ENCODE assay signal across 1 cellular context in the genomic region with DNA sequence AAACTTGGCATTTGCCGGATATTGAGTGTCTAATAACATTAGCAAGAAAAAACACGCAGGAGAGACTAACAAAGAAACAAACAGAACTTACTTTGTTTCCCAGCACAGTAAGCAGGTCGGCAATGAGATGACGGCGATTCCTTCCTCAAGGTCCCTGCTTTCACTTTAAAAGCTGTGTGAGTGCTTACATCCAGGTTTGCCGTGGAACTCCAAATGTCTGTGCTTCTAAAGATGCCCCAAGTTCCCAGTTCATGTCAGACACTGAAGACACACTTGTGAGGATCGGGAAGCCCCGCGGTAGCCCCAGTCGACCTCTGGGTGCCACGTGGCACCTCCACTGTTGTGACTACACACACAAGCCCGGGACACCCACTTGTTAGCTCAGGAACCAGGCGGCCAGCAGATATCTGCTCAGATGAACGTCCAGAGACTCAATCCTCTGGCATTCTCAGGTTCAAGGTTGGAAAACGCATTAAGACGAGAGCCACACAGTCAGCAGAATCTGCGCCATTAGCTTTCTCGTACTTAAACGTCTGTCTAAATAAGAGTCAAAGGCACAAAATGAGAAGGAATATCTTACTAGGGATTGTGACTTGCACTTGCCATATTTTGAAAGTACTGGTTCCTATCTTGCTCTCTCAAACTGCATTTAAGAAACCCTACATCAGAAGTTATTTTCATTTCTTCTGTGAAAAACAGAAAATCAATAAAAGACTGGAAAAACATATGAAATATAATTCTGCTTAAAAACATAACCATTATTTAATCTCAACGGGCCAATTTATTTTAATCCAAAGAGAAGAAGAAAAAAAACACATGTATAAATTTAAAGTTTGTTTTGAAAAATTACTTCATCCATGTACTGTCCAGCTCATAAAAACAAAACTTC.
A peak's percentile ranks its signal among the peaks of the same experiment; 100 is the strongest.
TF ChIP-seq lines count a peak whose summit lies in the region.

No MANE protein-coding gene starts in this region.

TF ChIP-seq in HepG2, 621 proteins besides CTCF, POLR2A, EP300 and RAD21 (continued from another document and continues in another):
- TF ChIP-seq, protein P1, sequence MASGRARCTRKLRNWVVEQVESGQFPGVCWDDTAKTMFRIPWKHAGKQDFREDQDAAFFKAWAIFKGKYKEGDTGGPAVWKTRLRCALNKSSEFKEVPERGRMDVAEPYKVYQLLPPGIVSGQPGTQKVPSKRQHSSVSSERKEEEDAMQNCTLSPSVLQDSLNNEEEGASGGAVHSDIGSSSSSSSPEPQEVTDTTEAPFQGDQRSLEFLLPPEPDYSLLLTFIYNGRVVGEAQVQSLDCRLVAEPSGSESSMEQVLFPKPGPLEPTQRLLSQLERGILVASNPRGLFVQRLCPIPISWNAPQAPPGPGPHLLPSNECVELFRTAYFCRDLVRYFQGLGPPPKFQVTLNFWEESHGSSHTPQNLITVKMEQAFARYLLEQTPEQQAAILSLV (CRISPR knock-in tag; IDR thresholded peaks at IDR 0.05; ENCODE audit: borderline replicate concordance) = 0 out of 2 replicates have a peak, but pooled peaks have one; percentile 49
- TF ChIP-seq ZNF501 (CRISPR knock-in tag; IDR thresholded peaks at IDR 0.05) (peak; percentile 54; the same call in 1 of the 2 replicates), IRF2 (CRISPR knock-in tag; IDR thresholded peaks at IDR 0.05) (peak; percentile 44; the same call in 1 of the 2 replicates), MBD4 (IDR thresholded peaks at IDR 0.05; ENCODE audit: borderline replicate concordance, low read length) (no peak), PHF21A (CRISPR knock-in tag; IDR thresholded peaks at IDR 0.05) (peak; percentile 11; the same call in 1 of the 2 replicates), ZNF264 (CRISPR knock-in tag; IDR thresholded peaks at IDR 0.05) (0 out of 2 replicates have a peak, but pooled peaks have one; percentile 16), RFXAP (CRISPR knock-in tag; IDR thresholded peaks at IDR 0.05; ENCODE audit: borderline replicate concordance) (peak; percentile 32; the same call in 1 of the 2 replicates), MAFG (CRISPR knock-in tag; IDR thresholded peaks at IDR 0.05) (no peak), NR2F2 (IDR thresholded peaks at IDR 0.05; ENCODE audit: borderline replicate concordance, low read depth) (0 out of 2 replicates have a peak, but pooled peaks have one; percentile 16), ZNF263 (CRISPR knock-in tag; IDR thresholded peaks at IDR 0.05) (0 out of 2 replicates have a peak, but pooled peaks have one; percentile 24), DMAP1 (CRISPR knock-in tag; IDR thresholded peaks at IDR 0.05) (peak; percentile 77; the same call in 1 of the 2 replicates), SP5 (CRISPR knock-in tag; IDR thresholded peaks at IDR 0.05; ENCODE audit: borderline replicate concordance, low read depth) (0 out of 2 replicates have a peak, but pooled peaks have one; percentile 15), RXRA (CRISPR knock-in tag; IDR thresholded peaks at IDR 0.05) (peak; percentile 90), ZMYM4 (CRISPR knock-in tag; IDR thresholded peaks at IDR 0.05) (peak; percentile 30; the same call in 1 of the 2 replicates), ZNF644 (CRISPR knock-in tag; IDR thresholded peaks at IDR 0.05; ENCODE audit: low read depth) (0 out of 2 replicates have a peak, but pooled peaks have one; percentile 6), RFX3 (CRISPR knock-in tag; IDR thresholded peaks at IDR 0.05) (no peak), NR2F6 (IDR thresholded peaks at IDR 0.05) (no peak; the same call in 1 of the 2 replicates), NR2F6 (CRISPR knock-in tag; IDR thresholded peaks at IDR 0.05) (0 out of 2 replicates have a peak, but pooled peaks have one; percentile 9), MXI1 (IDR thresholded peaks at IDR 0.05; ENCODE audit: borderline replicate concordance, low read depth, low read length) (peak; percentile 77; the same call in 1 of the 3 replicates), SRY (CRISPR knock-in tag; IDR thresholded peaks at IDR 0.05) (peak; percentile 26; the same call in 1 of the 2 replicates), CHD4 (IDR thresholded peaks at IDR 0.05; ENCODE audit: borderline replicate concordance, low read length) (peak; percentile 49; the same call in 1 of the 2 replicates), MED1 (CRISPR knock-in tag; IDR thresholded peaks at IDR 0.05) (peak; percentile 63), ZNF274 (CRISPR knock-in tag; IDR thresholded peaks at IDR 0.05) (peak; percentile 41; the same call in 1 of the 2 replicates), MYC (CRISPR knock-in tag; IDR thresholded peaks at IDR 0.05; ENCODE audit: borderline replicate concordance) (peak; percentile 92), SYNCRIP (IDR thresholded peaks at IDR 0.05; ENCODE audit: insufficient read depth, low read depth, low read length) (no peak), HDAC2 (CRISPR knock-in tag; IDR thresholded peaks at IDR 0.05) (peak; percentile 34; the same call in 1 of the 2 replicates), PHF8 (CRISPR knock-in tag; IDR thresholded peaks at IDR 0.05) (peak; percentile 32; the same call in 1 of the 2 replicates), RBFOX2 (IDR thresholded peaks at IDR 0.05; ENCODE audit: low read depth, low read length) (peak; percentile 42; the same call in 1 of the 2 replicates), SMYD3 (CRISPR knock-in tag; IDR thresholded peaks at IDR 0.05) (no peak), ZSCAN31 (CRISPR knock-in tag; IDR thresholded peaks at IDR 0.05; ENCODE audit: low read depth) (no peak), YEATS4 (CRISPR knock-in tag; IDR thresholded peaks at IDR 0.05; ENCODE audit: borderline replicate concordance) (peak; percentile 70), ZNF10 (CRISPR knock-in tag; IDR thresholded peaks at IDR 0.05; ENCODE audit: borderline replicate concordance, low read depth) (no peak), SALL1 (CRISPR knock-in tag; IDR thresholded peaks at IDR 0.05) (peak; percentile 71), MED13 (CRISPR knock-in tag; IDR thresholded peaks at IDR 0.05) (0 out of 2 replicates have a peak, but pooled peaks have one; percentile 31), KDM5A (IDR thresholded peaks at IDR 0.05; ENCODE audit: borderline replicate concordance, low read length) (peak; percentile 46; the same call in 1 of the 2 replicates), NCOA2 (CRISPR knock-in tag; IDR thresholded peaks at IDR 0.05) (0 out of 2 replicates have a peak, but pooled peaks have one; percentile 13)
- TF ChIP-seq, protein P2, sequence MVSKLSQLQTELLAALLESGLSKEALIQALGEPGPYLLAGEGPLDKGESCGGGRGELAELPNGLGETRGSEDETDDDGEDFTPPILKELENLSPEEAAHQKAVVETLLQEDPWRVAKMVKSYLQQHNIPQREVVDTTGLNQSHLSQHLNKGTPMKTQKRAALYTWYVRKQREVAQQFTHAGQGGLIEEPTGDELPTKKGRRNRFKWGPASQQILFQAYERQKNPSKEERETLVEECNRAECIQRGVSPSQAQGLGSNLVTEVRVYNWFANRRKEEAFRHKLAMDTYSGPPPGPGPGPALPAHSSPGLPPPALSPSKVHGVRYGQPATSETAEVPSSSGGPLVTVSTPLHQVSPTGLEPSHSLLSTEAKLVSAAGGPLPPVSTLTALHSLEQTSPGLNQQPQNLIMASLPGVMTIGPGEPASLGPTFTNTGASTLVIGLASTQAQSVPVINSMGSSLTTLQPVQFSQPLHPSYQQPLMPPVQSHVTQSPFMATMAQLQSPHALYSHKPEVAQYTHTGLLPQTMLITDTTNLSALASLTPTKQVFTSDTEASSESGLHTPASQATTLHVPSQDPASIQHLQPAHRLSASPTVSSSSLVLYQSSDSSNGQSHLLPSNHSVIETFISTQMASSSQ (IDR thresholded peaks at IDR 0.05; ENCODE audit: low read depth) = no peak
- TF ChIP-seq, protein P2 (CRISPR knock-in tag; IDR thresholded peaks at IDR 0.05; ENCODE audit: borderline replicate concordance) = 0 out of 2 replicates have a peak, but pooled peaks have one; percentile 34
- TF ChIP-seq, protein P3, sequence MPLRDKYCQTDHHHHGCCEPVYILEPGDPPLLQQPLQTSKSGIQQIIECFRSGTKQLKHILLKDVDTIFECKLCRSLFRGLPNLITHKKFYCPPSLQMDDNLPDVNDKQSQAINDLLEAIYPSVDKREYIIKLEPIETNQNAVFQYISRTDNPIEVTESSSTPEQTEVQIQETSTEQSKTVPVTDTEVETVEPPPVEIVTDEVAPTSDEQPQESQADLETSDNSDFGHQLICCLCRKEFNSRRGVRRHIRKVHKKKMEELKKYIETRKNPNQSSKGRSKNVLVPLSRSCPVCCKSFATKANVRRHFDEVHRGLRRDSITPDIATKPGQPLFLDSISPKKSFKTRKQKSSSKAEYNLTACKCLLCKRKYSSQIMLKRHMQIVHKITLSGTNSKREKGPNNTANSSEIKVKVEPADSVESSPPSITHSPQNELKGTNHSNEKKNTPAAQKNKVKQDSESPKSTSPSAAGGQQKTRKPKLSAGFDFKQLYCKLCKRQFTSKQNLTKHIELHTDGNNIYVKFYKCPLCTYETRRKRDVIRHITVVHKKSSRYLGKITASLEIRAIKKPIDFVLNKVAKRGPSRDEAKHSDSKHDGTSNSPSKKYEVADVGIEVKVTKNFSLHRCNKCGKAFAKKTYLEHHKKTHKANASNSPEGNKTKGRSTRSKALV (CRISPR knock-in tag; IDR thresholded peaks at IDR 0.05) = no peak
- TF ChIP-seq, protein P4, sequence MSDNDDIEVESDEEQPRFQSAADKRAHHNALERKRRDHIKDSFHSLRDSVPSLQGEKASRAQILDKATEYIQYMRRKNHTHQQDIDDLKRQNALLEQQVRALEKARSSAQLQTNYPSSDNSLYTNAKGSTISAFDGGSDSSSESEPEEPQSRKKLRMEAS (IDR thresholded peaks at IDR 0.05) = peak; percentile 88
- TF ChIP-seq, protein P5, sequence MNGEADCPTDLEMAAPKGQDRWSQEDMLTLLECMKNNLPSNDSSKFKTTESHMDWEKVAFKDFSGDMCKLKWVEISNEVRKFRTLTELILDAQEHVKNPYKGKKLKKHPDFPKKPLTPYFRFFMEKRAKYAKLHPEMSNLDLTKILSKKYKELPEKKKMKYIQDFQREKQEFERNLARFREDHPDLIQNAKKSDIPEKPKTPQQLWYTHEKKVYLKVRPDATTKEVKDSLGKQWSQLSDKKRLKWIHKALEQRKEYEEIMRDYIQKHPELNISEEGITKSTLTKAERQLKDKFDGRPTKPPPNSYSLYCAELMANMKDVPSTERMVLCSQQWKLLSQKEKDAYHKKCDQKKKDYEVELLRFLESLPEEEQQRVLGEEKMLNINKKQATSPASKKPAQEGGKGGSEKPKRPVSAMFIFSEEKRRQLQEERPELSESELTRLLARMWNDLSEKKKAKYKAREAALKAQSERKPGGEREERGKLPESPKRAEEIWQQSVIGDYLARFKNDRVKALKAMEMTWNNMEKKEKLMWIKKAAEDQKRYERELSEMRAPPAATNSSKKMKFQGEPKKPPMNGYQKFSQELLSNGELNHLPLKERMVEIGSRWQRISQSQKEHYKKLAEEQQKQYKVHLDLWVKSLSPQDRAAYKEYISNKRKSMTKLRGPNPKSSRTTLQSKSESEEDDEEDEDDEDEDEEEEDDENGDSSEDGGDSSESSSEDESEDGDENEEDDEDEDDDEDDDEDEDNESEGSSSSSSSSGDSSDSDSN (CRISPR knock-in tag; IDR thresholded peaks at IDR 0.05) = 0 out of 2 replicates have a peak, but pooled peaks have one; percentile 23
- TF ChIP-seq, protein P6, sequence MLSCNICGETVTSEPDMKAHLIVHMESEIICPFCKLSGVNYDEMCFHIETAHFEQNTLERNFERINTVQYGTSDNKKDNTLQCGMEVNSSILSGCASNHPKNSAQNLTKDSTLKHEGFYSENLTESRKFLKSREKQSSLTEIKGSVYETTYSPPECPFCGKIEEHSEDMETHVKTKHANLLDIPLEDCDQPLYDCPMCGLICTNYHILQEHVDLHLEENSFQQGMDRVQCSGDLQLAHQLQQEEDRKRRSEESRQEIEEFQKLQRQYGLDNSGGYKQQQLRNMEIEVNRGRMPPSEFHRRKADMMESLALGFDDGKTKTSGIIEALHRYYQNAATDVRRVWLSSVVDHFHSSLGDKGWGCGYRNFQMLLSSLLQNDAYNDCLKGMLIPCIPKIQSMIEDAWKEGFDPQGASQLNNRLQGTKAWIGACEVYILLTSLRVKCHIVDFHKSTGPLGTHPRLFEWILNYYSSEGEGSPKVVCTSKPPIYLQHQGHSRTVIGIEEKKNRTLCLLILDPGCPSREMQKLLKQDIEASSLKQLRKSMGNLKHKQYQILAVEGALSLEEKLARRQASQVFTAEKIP (CRISPR knock-in tag; IDR thresholded peaks at IDR 0.05; ENCODE audit: borderline replicate concordance) = no peak
- TF ChIP-seq, protein P7, sequence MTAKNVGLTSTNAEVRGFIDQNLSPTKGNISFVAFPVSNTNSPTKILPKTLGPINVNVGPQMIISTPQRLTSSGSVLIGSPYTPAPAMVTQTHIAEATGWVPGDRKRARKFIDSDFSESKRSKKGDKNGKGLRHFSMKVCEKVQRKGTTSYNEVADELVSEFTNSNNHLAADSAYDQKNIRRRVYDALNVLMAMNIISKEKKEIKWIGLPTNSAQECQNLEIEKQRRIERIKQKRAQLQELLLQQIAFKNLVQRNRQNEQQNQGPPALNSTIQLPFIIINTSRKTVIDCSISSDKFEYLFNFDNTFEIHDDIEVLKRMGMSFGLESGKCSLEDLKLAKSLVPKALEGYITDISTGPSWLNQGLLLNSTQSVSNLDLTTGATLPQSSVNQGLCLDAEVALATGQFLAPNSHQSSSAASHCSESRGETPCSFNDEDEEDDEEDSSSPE (CRISPR knock-in tag; IDR thresholded peaks at IDR 0.05) = peak; percentile 22; the same call in 1 of the 2 replicates
- TF ChIP-seq, protein P8, sequence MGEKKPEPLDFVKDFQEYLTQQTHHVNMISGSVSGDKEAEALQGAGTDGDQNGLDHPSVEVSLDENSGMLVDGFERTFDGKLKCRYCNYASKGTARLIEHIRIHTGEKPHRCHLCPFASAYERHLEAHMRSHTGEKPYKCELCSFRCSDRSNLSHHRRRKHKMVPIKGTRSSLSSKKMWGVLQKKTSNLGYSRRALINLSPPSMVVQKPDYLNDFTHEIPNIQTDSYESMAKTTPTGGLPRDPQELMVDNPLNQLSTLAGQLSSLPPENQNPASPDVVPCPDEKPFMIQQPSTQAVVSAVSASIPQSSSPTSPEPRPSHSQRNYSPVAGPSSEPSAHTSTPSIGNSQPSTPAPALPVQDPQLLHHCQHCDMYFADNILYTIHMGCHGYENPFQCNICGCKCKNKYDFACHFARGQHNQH (CRISPR knock-in tag; IDR thresholded peaks at IDR 0.05) = 0 out of 2 replicates have a peak, but pooled peaks have one; percentile 17
